ENCODE assay signal across 8 cellular contexts in the genomic region with DNA sequence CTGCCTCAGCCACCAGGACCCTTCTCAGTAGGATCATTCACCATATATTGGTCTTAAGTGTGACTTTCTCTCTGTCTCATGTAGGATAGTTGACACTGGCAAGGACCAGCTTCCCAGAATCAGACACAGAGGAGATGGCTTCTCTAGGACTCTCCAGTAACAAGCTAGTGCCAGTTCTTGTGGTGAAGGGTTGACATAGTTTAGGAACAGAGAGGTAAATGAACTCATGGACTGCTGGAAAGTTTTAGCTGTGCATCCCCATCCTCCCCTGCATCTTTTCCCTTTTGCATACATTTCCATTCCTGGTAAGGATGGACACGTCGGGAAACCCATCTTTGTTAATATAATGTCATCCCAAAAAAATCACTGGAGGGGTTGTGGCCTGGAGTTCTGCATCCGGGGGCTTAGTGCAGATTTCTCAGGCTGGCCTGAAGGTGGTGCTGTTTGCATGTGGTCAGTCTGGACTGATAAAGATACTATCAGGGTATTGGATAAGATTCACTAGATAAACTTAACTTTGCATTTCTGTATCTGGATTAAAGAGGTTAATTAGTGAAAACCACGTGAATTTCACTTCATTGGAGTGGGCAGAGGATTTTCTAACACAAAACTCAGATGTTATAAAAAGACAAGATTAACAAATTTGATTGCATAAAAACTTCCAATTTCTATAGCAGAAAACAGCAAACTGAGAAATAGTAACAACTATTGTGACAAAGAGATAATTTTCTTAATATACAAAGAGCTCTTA.
A peak's percentile ranks its signal among the peaks of the same experiment; 100 is the strongest.
DNase-seq lines count a peak whose midpoint lies in the region; ATAC-seq and TF ChIP-seq lines count a peak whose summit lies in the region.

No MANE protein-coding gene starts in this region.

- no peak overlapping the region for H3K27ac ChIP-seq in lower lobe of right lung

- H3K27me3 ChIP-seq in GM06990 (replicated peaks; ENCODE audit: control insufficient read depth, insufficient read depth, low read length) (no peaks in the 10 kb centered on the region), lower lobe of right lung (ENCODE audit: low read depth) (no peaks in the 10 kb centered on the region)

- peak; percentile 85 to 86 for ATAC-seq in lower lobe of right lung
- ATAC-seq in GM21717 (IDR thresholded peaks at IDR 0.05; ENCODE audit: unreplicated experiment) = no peak
- no peak for ATAC-seq in GM18868 (IDR thresholded peaks at IDR 0.05; ENCODE audit: unreplicated experiment)

- no peaks in the 10 kb centered on the region for H3K9me3 ChIP-seq in lower lobe of right lung

- intact Hi-C loops in lower lobe of right lung (cut with DNase I) = loop anchor here (5.0 kb wide), 1 partner anchor 141 kb away; no protein-coding TSS in a partner anchor

- H3K4me3 ChIP-seq in GM06990 (replicated peaks; ENCODE audit: low read depth, low read length) (no peak overlapping the region), LNCaP clone FGC (ENCODE audit: low read depth, low read length) (no peak overlapping the region), lower lobe of right lung (no peak overlapping the region)

- no peaks in the 10 kb centered on the region for H3K36me3 ChIP-seq in GM06990 (ENCODE audit: control insufficient read depth, insufficient read depth, low read length)
- H3K36me3 ChIP-seq in lower lobe of right lung = no peaks in the 10 kb centered on the region

- no peaks in the 10 kb centered on the region for H3K4me1 ChIP-seq in lower lobe of right lung

- DNase-seq in GM06990 (ENCODE audit: extremely low read depth, insufficient read length) = no peak
- no peak for DNase-seq in LNCaP clone FGC (ENCODE audit: low read depth)
- DNase-seq in activated CD4-positive, alpha-beta T cell treated with anti-CD3 and anti-CD28 coated beads for 1 hour = peak; percentile 26
- DNase-seq in dedifferentiated amniotic fluid mesenchymal stem cell (ENCODE audit: extremely low spot score) = peak; percentile 20
- no peak for DNase-seq in lower lobe of right lung
- DNase-seq in stimulated activated naive CD4-positive, alpha-beta T cell (lab: John Stamatoyannopoulos, UW) = peak in 4 of 6 experiments; percentile 15 to 45 (median 34)

- TF ChIP-seq CTCF in GM06990 (IDR thresholded peaks at IDR 0.05; ENCODE audit: insufficient read depth, low read length, poor library complexity, severe bottlenecking) = peak; percentile 91
- TF ChIP-seq CTCF in LNCaP clone FGC (IDR thresholded peaks at IDR 0.05; ENCODE audit: control insufficient read depth, extremely low read depth, insufficient read depth) = peak; percentile 79
- TF ChIP-seq CTCF in lower lobe of right lung (IDR thresholded peaks at IDR 0.05) = peak; percentile 85

Comparison
In these comparisons a context has a peak if more than half of its experiments do, and no peak if none do; other contexts are left out.
1. DNase-seq: peak in activated CD4-positive, alpha-beta T cell treated with anti-CD3 and anti-CD28 coated beads for 1 hour (single experiment), dedifferentiated amniotic fluid mesenchymal stem cell (single experiment) and stimulated activated naive CD4-positive, alpha-beta T cell (4 of 6); none in GM06990 (single experiment), LNCaP clone FGC (single experiment) and lower lobe of right lung (single experiment).
2. ATAC-seq: peak in lower lobe of right lung (2 of 2); none in GM21717 (single experiment) and GM18868 (single experiment).
3. Peak in every context shown above with its lines, with median percentiles within 50 percentile points of each other: CTCF ChIP-seq.